ENCODE assay signal across 12 cellular contexts in genomic region chr3:195806211-195806915, GRCh38. TPM values are rescaled to one million over a fixed set of nuclear protein-coding genes. Genes with fewer than 3 reads are reported as not detected.
DNase-seq lines count a peak whose midpoint lies in the region; ATAC-seq and TF ChIP-seq lines count a peak whose summit lies in the region.
"Had no signal": no experiment of that assay in that cellular context is flagged by ENCODE, and none has a peak within 500 bp of the region (broad histone marks: within the 10 kb centered on the region; RNA-seq: fewer than 3 reads in every experiment).

No MANE protein-coding gene starts in this region.

- H3K9ac ChIP-seq in BLaER1 treated with 17β-estradiol and CSF1 and Interleukin-3, amounts not matched to agents 10 nM and 100 nM: no peak overlapping the region
- H3K9ac ChIP-seq in iPS-20b (ENCODE audit: low read depth, low read length): 0 out of 2 replicates have a peak overlapping the region, but pooled peaks have one; percentile 13

- no peak overlapping the region for H3K27ac ChIP-seq in BLaER1 treated with 17β-estradiol and CSF1 and Interleukin-3, amounts not matched to agents 10 nM and 100 nM
- H3K27ac ChIP-seq in iPS-20b (ENCODE audit: low read length) (no peak overlapping the region), body of pancreas (no peak overlapping the region)
- H3K27ac ChIP-seq: epithelial cell of prostate had no signal

- H3K4me1 Mint-ChIP-seq in activated T-helper 1 cell treated with anti-CD3 and anti-CD28 coated beads, Interleukin-12 subunit alpha, Interleukin-12 subunit beta, Interleukin-2, Interleukin-4 antibody, amounts not matched to agents 30 ng/mL and 10 ng/mL and 1 ng/mL, durations not matched to agents 14 hours and 24 hours and 36 hours (ENCODE audit: low read depth): peaks cover 49% of the 10 kb centered on the region

- intact Hi-C loops in activated T-helper 1 cell treated with anti-CD3 and anti-CD28 coated beads, Interleukin-12 subunit alpha, Interleukin-12 subunit beta, Interleukin-2, Interleukin-4 antibody, amounts not matched to agents 30 ng/mL and 10 ng/mL and 1 ng/mL, durations not matched to agents 14 hours and 24 hours and 36 hours (cut with micrococcal nuclease): no loop called here
- intact Hi-C loops in body of pancreas (cut with DNase I): no loop called here

- no peak for TF ChIP-seq POLR2A in body of pancreas (IDR thresholded peaks at IDR 0.05)

- no peaks in the 10 kb centered on the region for H3K9me3 ChIP-seq in BLaER1 treated with 17β-estradiol and CSF1 and Interleukin-3, amounts not matched to agents 10 nM and 100 nM (replicated peaks in 1 of 11)
- H3K9me3 ChIP-seq in iPS-20b (ENCODE audit: insufficient read depth, low read depth, low read length) (no peaks in the 10 kb centered on the region), body of pancreas (no peaks in the 10 kb centered on the region)

- peaks cover 73 to 100% (median 98%) of the 10 kb centered on the region in 10 experiments for H3K4me1 ChIP-seq in BLaER1 treated with 17β-estradiol and CSF1 and Interleukin-3, amounts not matched to agents 10 nM and 100 nM
- H3K4me1 ChIP-seq in iPS-20b (ENCODE audit: insufficient read depth, low read length): peaks cover 8% of the 10 kb centered on the region
- peaks cover 12% of the 10 kb centered on the region for H3K4me1 ChIP-seq in body of pancreas

- peaks cover 7% of the 10 kb centered on the region for H3K9me3 Mint-ChIP-seq in activated T-helper 1 cell treated with anti-CD3 and anti-CD28 coated beads, Interleukin-12 subunit alpha, Interleukin-12 subunit beta, Interleukin-2, Interleukin-4 antibody, amounts not matched to agents 30 ng/mL and 10 ng/mL and 1 ng/mL, durations not matched to agents 14 hours and 24 hours and 36 hours
- H3K9me3 Mint-ChIP-seq: naive thymus-derived CD8-positive, alpha-beta T cell had no signal

- H3K4me3 ChIP-seq in BLaER1 treated with 17β-estradiol and CSF1 and Interleukin-3, amounts not matched to agents 10 nM and 100 nM: no peak overlapping the region
- peak overlapping the region; percentile 34; the same call in 1 of the 2 replicates for H3K4me3 ChIP-seq in iPS-20b (ENCODE audit: low read length)
- no peak overlapping the region for H3K4me3 ChIP-seq in body of pancreas
- H3K4me3 ChIP-seq: GM12878 had no signal

- H3K36me3 ChIP-seq in BLaER1 treated with 17β-estradiol and CSF1 and Interleukin-3, amounts not matched to agents 10 nM and 100 nM: no peaks in the 10 kb centered on the region
- H3K36me3 ChIP-seq in iPS-20b (ENCODE audit: insufficient read depth, low read depth, low read length) (no peaks in the 10 kb centered on the region), body of pancreas (replicated peaks in 1 of 2; ENCODE audit: insufficient read depth in 1 of 2, low read depth in 2 of 2) (no peaks in the 10 kb centered on the region)

- DNase-seq in ELF-1 (ENCODE audit: low read depth, low spot score) (peak; percentile 94), body of pancreas (no peak)
- DNase-seq in activated T-helper 1 cell treated with anti-CD3 and anti-CD28 coated beads, Interleukin-12 subunit alpha, Interleukin-12 subunit beta, Interleukin-2, Interleukin-4 antibody, amounts not matched to agents 30 ng/mL and 10 ng/mL and 1 ng/mL, durations not matched to agents 14 hours and 24 hours and 36 hours (ENCODE audit: low spot score): no peak
- DNase-seq: COR-L47, MM.1S had no signal

- peak overlapping the region; percentile 53 for H3K4me3 Mint-ChIP-seq in activated T-helper 1 cell treated with anti-CD3 and anti-CD28 coated beads, Interleukin-12 subunit alpha, Interleukin-12 subunit beta, Interleukin-2, Interleukin-4 antibody, amounts not matched to agents 30 ng/mL and 10 ng/mL and 1 ng/mL, durations not matched to agents 14 hours and 24 hours and 36 hours

- ATAC-seq in GM19463 (IDR thresholded peaks at IDR 0.05; ENCODE audit: unreplicated experiment) (no peak), body of pancreas (no peak), HG03378 (IDR thresholded peaks at IDR 0.05; ENCODE audit: unreplicated experiment) (no peak)
- ATAC-seq: GM12878; naive thymus-derived CD8-positive, alpha-beta T cell had no signal

- peaks cover 0 to 8% (median 0%) of the 10 kb centered on the region in 11 experiments; a peak in 2 of 22 replicates for H4K20me1 ChIP-seq in BLaER1 treated with 17β-estradiol and CSF1 and Interleukin-3, amounts not matched to agents 10 nM and 100 nM

- H3K36me3 Mint-ChIP-seq in activated T-helper 1 cell treated with anti-CD3 and anti-CD28 coated beads, Interleukin-12 subunit alpha, Interleukin-12 subunit beta, Interleukin-2, Interleukin-4 antibody, amounts not matched to agents 30 ng/mL and 10 ng/mL and 1 ng/mL, durations not matched to agents 14 hours and 24 hours and 36 hours (ENCODE audit: low read depth): peaks cover 13% of the 10 kb centered on the region
- H3K36me3 Mint-ChIP-seq: naive thymus-derived CD8-positive, alpha-beta T cell had no signal

- H3K4me2 ChIP-seq in BLaER1 treated with 17β-estradiol and CSF1 and Interleukin-3, amounts not matched to agents 10 nM and 100 nM: peak overlapping the region; percentile 53 to 99 (median 93)

- WGBS in body of pancreas, 2 donors: 66 to 67% methylated on average over 11 of the region's 11 CpGs

- peaks cover 0 to 73% (median 0%) of the 10 kb centered on the region in 11 experiments; a peak in 8 of 22 replicates for H3K27me3 ChIP-seq in BLaER1 treated with 17β-estradiol and CSF1 and Interleukin-3, amounts not matched to agents 10 nM and 100 nM
- H3K27me3 ChIP-seq in iPS-20b (ENCODE audit: insufficient read depth, low read length) (no peaks in the 10 kb centered on the region; the same call in 1 of the 2 replicates), body of pancreas (no peaks in the 10 kb centered on the region)

- TF ChIP-seq CTCF in body of pancreas (IDR thresholded peaks at IDR 0.05): no peak

- H3K27ac Mint-ChIP-seq in activated T-helper 1 cell treated with anti-CD3 and anti-CD28 coated beads, Interleukin-12 subunit alpha, Interleukin-12 subunit beta, Interleukin-2, Interleukin-4 antibody, amounts not matched to agents 30 ng/mL and 10 ng/mL and 1 ng/mL, durations not matched to agents 14 hours and 24 hours and 36 hours: peak overlapping the region; percentile 88

- no peaks in the 10 kb centered on the region for H3K27me3 Mint-ChIP-seq in activated T-helper 1 cell treated with anti-CD3 and anti-CD28 coated beads, Interleukin-12 subunit alpha, Interleukin-12 subunit beta, Interleukin-2, Interleukin-4 antibody, amounts not matched to agents 30 ng/mL and 10 ng/mL and 1 ng/mL, durations not matched to agents 14 hours and 24 hours and 36 hours (ENCODE audit: insufficient read depth)

RNA-seq across cellular contexts. Expression of gene MUC4, which starts 5.4 kb away (rescaled TPM):
- total RNA-seq in activated T-helper 1 cell treated with anti-CD3 and anti-CD28 coated beads, Interleukin-12 subunit alpha, Interleukin-12 subunit beta, Interleukin-2, Interleukin-4 antibody, amounts not matched to agents 30 ng/mL and 10 ng/mL and 1 ng/mL, durations not matched to agents 14 hours and 24 hours and 36 hours: 1.6 and 2.4 TPM in 2 replicates
- total RNA-seq in body of pancreas: not detected
- total RNA-seq: naive thymus-derived CD8-positive, alpha-beta T cell had no signal
